ENCODE assay signal across 35 cellular contexts in genomic region chr12:131844140-131844539, GRCh38. TPM values are rescaled to one million over a fixed set of nuclear protein-coding genes. Genes with fewer than 3 reads are reported as not detected.
"Had no signal": no experiment of that assay in that cellular context is flagged by ENCODE, and none has a peak within 500 bp of the region (broad histone marks: within the 10 kb centered on the region; RNA-seq: fewer than 3 reads in every experiment).

No MANE protein-coding gene starts in this region.

- H3K4me1 Mint-ChIP-seq: activated B cell treated with CpG ODN at 0.5 μM for 24 hours; activated CD4-positive, alpha-beta T cell treated with anti-CD3 and anti-CD28 coated beads, Interleukin-2, amount 10 ng/mL, durations not matched to agents 24 days and 14 days; activated naive CD8-positive, alpha-beta T cell treated with anti-CD3 and anti-CD28 coated beads, Interleukin-2, amount 10 ng/mL, durations not matched to agents 7 days and 5 days; activated T-helper 17 cell treated with anti-CD3 and anti-CD28 coated beads, Interleukin-2, amount 50 U/mL, for 72 hours had no signal

- H3K36me3 Mint-ChIP-seq: activated CD4-positive, alpha-beta memory T cell treated with anti-CD3 and anti-CD28 coated beads for 36 hours; activated naive CD4-positive, alpha-beta T cell treated with anti-CD3 and anti-CD28 coated beads, Interleukin-2, amount 50 U/mL, for 72 hours; activated naive CD8-positive, alpha-beta T cell treated with anti-CD3 and anti-CD28 coated beads, Interleukin-2, amount 10 ng/mL, durations not matched to agents 7 days and 5 days had no signal

- H3K36me3 ChIP-seq: adrenal gland, breast epithelium had no signal

- H3K9me3 ChIP-seq: adrenal gland, body of pancreas, breast epithelium had no signal

- DNase-seq: activated B cell treated with CpG ODN at 0.5 μM for 24 hours; activated CD4-positive, alpha-beta memory T cell treated with anti-CD3 and anti-CD28 coated beads for 36 hours; activated CD4-positive, alpha-beta T cell treated with anti-CD3 and anti-CD28 coated beads for 4 hours; activated CD4-positive, alpha-beta T cell treated with anti-CD3 and anti-CD28 coated beads, Interleukin-2, amount 10 ng/mL, durations not matched to agents 24 days and 14 days; activated CD4-positive, alpha-beta T cell treated with anti-CD3 and anti-CD28 coated beads, Interleukin-2, amount 50 U/mL, for 1 hour; activated CD4-positive, alpha-beta T cell treated with anti-CD3 and anti-CD28 coated beads, Interleukin-2, amount 50 U/mL, for 4 hours; activated CD4-positive, CD25-positive, alpha-beta regulatory T cell treated with anti-CD3 and anti-CD28 coated beads, Interleukin-2, amount 50 U/mL, for 72 hours; activated CD8-positive, alpha-beta memory T cell treated with anti-CD3 and anti-CD28 coated beads, Interleukin-2, amount 50 U/mL, for 4 hours; activated CD8-positive, alpha-beta T cell treated with anti-CD3 and anti-CD28 coated beads for 36 hours; activated effector memory CD4-positive, alpha-beta T cell treated with anti-CD3 and anti-CD28 coated beads, Interleukin-2, amount 50 U/mL, for 16 hours; activated gamma-delta T cell treated with Interleukin-2 at 50 U/mL for 16 hours; activated naive CD4-positive, alpha-beta T cell; activated naive CD4-positive, alpha-beta T cell treated with anti-CD3 and anti-CD28 coated beads for 36 hours; activated naive CD4-positive, alpha-beta T cell treated with anti-CD3 and anti-CD28 coated beads, Interleukin-2, amount 50 U/mL, for 16 hours; activated naive CD8-positive, alpha-beta T cell treated with anti-CD3 and anti-CD28 coated beads, Interleukin-2, amount 10 ng/mL, durations not matched to agents 7 days and 5 days; activated T-cell treated with anti-CD3 and anti-CD28 coated beads for 4 hours; activated T-cell treated with anti-CD3 and anti-CD28 coated beads, Interleukin-2, amount 50 U/mL, for 1 hour; activated T-cell treated with anti-CD3 and anti-CD28 coated beads, Interleukin-2, amount 50 U/mL, for 4 hours; activated T-cell treated with anti-CD3 and anti-CD28 coated beads, Interleukin-2, amount 50 U/mL, for 72 hours; adrenal gland; amniotic stem cell; aorta; body of pancreas; brain microvascular endothelial cell; central memory CD4-positive, alpha-beta T cell; T-helper 1 cell; T-helper 2 cell; T-helper 9 cell had no signal

- H3K27me3 ChIP-seq: adrenal gland, body of pancreas, brain microvascular endothelial cell, breast epithelium had no signal

- H3K27ac ChIP-seq: adrenal gland, body of pancreas, brain microvascular endothelial cell, breast epithelium, VCaP had no signal

- H3K27ac Mint-ChIP-seq: activated B cell treated with CpG ODN at 0.5 μM for 24 hours; activated CD4-positive, alpha-beta memory T cell treated with anti-CD3 and anti-CD28 coated beads for 36 hours; activated CD4-positive, alpha-beta T cell treated with anti-CD3 and anti-CD28 coated beads, Interleukin-2, amount 10 ng/mL, durations not matched to agents 24 days and 14 days; activated CD8-positive, alpha-beta T cell treated with anti-CD3 and anti-CD28 coated beads for 36 hours; activated naive CD4-positive, alpha-beta T cell treated with anti-CD3 and anti-CD28 coated beads for 36 hours; activated naive CD4-positive, alpha-beta T cell treated with anti-CD3 and anti-CD28 coated beads, Interleukin-2, amount 50 U/mL, for 72 hours; activated naive CD8-positive, alpha-beta T cell treated with anti-CD3 and anti-CD28 coated beads, Interleukin-2, amount 10 ng/mL, durations not matched to agents 7 days and 5 days; activated T-cell treated with anti-CD3 and anti-CD28 coated beads, Interleukin-2, amount 50 U/mL, for 72 hours; activated T-helper 1 cell treated with anti-CD3 and anti-CD28 coated beads, Interleukin-12 subunit alpha, Interleukin-12 subunit beta, Interleukin-2, Interleukin-4 antibody, amounts not matched to agents 30 ng/mL and 10 ng/mL and 1 ng/mL, durations not matched to agents 14 hours and 24 hours and 36 hours; activated T-helper 17 cell treated with anti-CD3 and anti-CD28 coated beads, Interleukin-2, amount 50 U/mL, for 72 hours; T-helper 1 cell treated with Interleukin-12 subunit alpha and Interleukin-12 subunit beta and Interleukin-4 antibody, amounts not matched to agents 30 μg/mL and 1 μg/mL, for 36 hours; T-helper 2 cell treated with Interferon-gamma antibody and Interleukin-4, amounts not matched to agents 5 μg/mL and 100 μg/mL, for 36 hours had no signal

- ATAC-seq: activated CD8-positive, alpha-beta T cell treated with anti-CD3 and anti-CD28 coated beads for 36 hours; activated naive CD4-positive, alpha-beta T cell treated with anti-CD3 and anti-CD28 coated beads, Interleukin-2, amount 50 U/mL, for 72 hours; activated T-cell treated with anti-CD3 and anti-CD28 coated beads, Interleukin-2, amount 50 U/mL, for 4 hours; activated T-cell treated with anti-CD3 and anti-CD28 coated beads, Interleukin-2, amount 50 U/mL, for 72 hours; activated T-helper 17 cell treated with anti-CD3 and anti-CD28 coated beads, Interleukin-2, amount 50 U/mL, for 72 hours; body of pancreas had no signal

- H3K4me3 Mint-ChIP-seq: activated B cell treated with CpG ODN at 0.5 μM for 24 hours; activated CD4-positive, alpha-beta memory T cell treated with anti-CD3 and anti-CD28 coated beads for 36 hours; activated CD4-positive, alpha-beta T cell treated with anti-CD3 and anti-CD28 coated beads, Interleukin-2, amount 10 ng/mL, durations not matched to agents 24 days and 14 days; activated CD8-positive, alpha-beta T cell treated with anti-CD3 and anti-CD28 coated beads for 36 hours; activated naive CD4-positive, alpha-beta T cell treated with anti-CD3 and anti-CD28 coated beads for 36 hours; activated naive CD8-positive, alpha-beta T cell treated with anti-CD3 and anti-CD28 coated beads, Interleukin-2, amount 10 ng/mL, durations not matched to agents 7 days and 5 days; activated T-cell treated with anti-CD3 and anti-CD28 coated beads, Interleukin-2, amount 50 U/mL, for 4 hours; activated T-cell treated with anti-CD3 and anti-CD28 coated beads, Interleukin-2, amount 50 U/mL, for 72 hours; activated T-helper 1 cell treated with anti-CD3 and anti-CD28 coated beads, Interleukin-12 subunit alpha, Interleukin-12 subunit beta, Interleukin-2, Interleukin-4 antibody, amounts not matched to agents 30 ng/mL and 10 ng/mL and 1 ng/mL, durations not matched to agents 14 hours and 24 hours and 36 hours; activated T-helper 17 cell treated with anti-CD3 and anti-CD28 coated beads, Interleukin-2, amount 50 U/mL, for 72 hours; T-helper 1 cell treated with Interleukin-12 subunit alpha and Interleukin-12 subunit beta and Interleukin-4 antibody, amounts not matched to agents 30 μg/mL and 1 μg/mL, for 36 hours; T-helper 2 cell treated with Interferon-gamma antibody and Interleukin-4, amounts not matched to agents 5 μg/mL and 100 μg/mL, for 36 hours had no signal

- H3K9me3 Mint-ChIP-seq: activated B cell treated with CpG ODN at 0.5 μM for 24 hours; activated CD4-positive, alpha-beta memory T cell treated with anti-CD3 and anti-CD28 coated beads for 36 hours; activated CD4-positive, alpha-beta T cell treated with anti-CD3 and anti-CD28 coated beads, Interleukin-2, amount 10 ng/mL, durations not matched to agents 24 days and 14 days; activated CD8-positive, alpha-beta T cell treated with anti-CD3 and anti-CD28 coated beads for 36 hours; activated naive CD4-positive, alpha-beta T cell treated with anti-CD3 and anti-CD28 coated beads for 36 hours; activated naive CD4-positive, alpha-beta T cell treated with anti-CD3 and anti-CD28 coated beads, Interleukin-2, amount 50 U/mL, for 72 hours; activated naive CD8-positive, alpha-beta T cell treated with anti-CD3 and anti-CD28 coated beads, Interleukin-2, amount 10 ng/mL, durations not matched to agents 7 days and 5 days; activated T-cell treated with anti-CD3 and anti-CD28 coated beads, Interleukin-2, amount 50 U/mL, for 4 hours; activated T-cell treated with anti-CD3 and anti-CD28 coated beads, Interleukin-2, amount 50 U/mL, for 72 hours; activated T-helper 1 cell treated with anti-CD3 and anti-CD28 coated beads, Interleukin-12 subunit alpha, Interleukin-12 subunit beta, Interleukin-2, Interleukin-4 antibody, amounts not matched to agents 30 ng/mL and 10 ng/mL and 1 ng/mL, durations not matched to agents 14 hours and 24 hours and 36 hours; activated T-helper 17 cell treated with anti-CD3 and anti-CD28 coated beads, Interleukin-2, amount 50 U/mL, for 72 hours; T-helper 1 cell treated with Interleukin-12 subunit alpha and Interleukin-12 subunit beta and Interleukin-4 antibody, amounts not matched to agents 30 μg/mL and 1 μg/mL, for 36 hours; T-helper 2 cell treated with Interferon-gamma antibody and Interleukin-4, amounts not matched to agents 5 μg/mL and 100 μg/mL, for 36 hours had no signal

- H3K4me1 ChIP-seq: adrenal gland, body of pancreas, breast epithelium had no signal

- H3K27me3 Mint-ChIP-seq: activated B cell treated with CpG ODN at 0.5 μM for 24 hours; activated CD4-positive, alpha-beta memory T cell treated with anti-CD3 and anti-CD28 coated beads for 36 hours; activated CD4-positive, alpha-beta T cell treated with anti-CD3 and anti-CD28 coated beads, Interleukin-2, amount 10 ng/mL, durations not matched to agents 24 days and 14 days; activated CD8-positive, alpha-beta T cell treated with anti-CD3 and anti-CD28 coated beads for 36 hours; activated naive CD8-positive, alpha-beta T cell treated with anti-CD3 and anti-CD28 coated beads, Interleukin-2, amount 10 ng/mL, durations not matched to agents 7 days and 5 days; activated T-helper 17 cell treated with anti-CD3 and anti-CD28 coated beads, Interleukin-2, amount 50 U/mL, for 72 hours had no signal

- H3K4me3 ChIP-seq: adrenal gland, body of pancreas, breast epithelium had no signal

RNA-seq across cellular contexts. Expression of gene MMP17, which starts 15.9 kb away (rescaled TPM):
- total RNA-seq: activated naive CD4-positive, alpha-beta T cell treated with anti-CD3 and anti-CD28 coated beads for 36 hours; activated naive CD4-positive, alpha-beta T cell treated with anti-CD3 and anti-CD28 coated beads, Interleukin-2, amount 50 U/mL, for 72 hours; activated T-cell treated with anti-CD3 and anti-CD28 coated beads, Interleukin-2, amount 50 U/mL, for 72 hours had no signal
